Comparison of ENCODE assay signal across 24 cellular contexts in genomic region chr12:107139787-107140186, GRCh38. TPM values are rescaled to one million over a fixed set of nuclear protein-coding genes. Genes with fewer than 3 reads are reported as not detected.
DNase-seq lines count a peak whose midpoint lies in the region; ATAC-seq, FAIRE-seq and TF ChIP-seq lines count a peak whose summit lies in the region.
"Had no signal": no experiment of that assay in that cellular context is flagged by ENCODE, and none has a peak within 500 bp of the region (broad histone marks: within the 10 kb centered on the region; RNA-seq: fewer than 3 reads in every experiment).

No MANE protein-coding gene starts in this region.

- peak; percentile 83 for FAIRE-seq in bronchial epithelial cell (lab: Jason Lieb, UNC)
- FAIRE-seq: A549, D721Med, GM12878, GM12892, GM18507 had no signal

- TF ChIP-seq CTCF in SK-N-SH (IDR thresholded peaks at IDR 0.05) (no peak), bronchial epithelial cell (IDR thresholded peaks at IDR 0.05; ENCODE audit: insufficient read depth, low read length, severe bottlenecking) (no peak)

- H3K27me3 ChIP-seq in SK-N-SH (ENCODE audit: insufficient read depth) (no peaks in the 10 kb centered on the region), bronchial epithelial cell (ENCODE audit: control insufficient read depth, insufficient read depth, low read length) (no peaks in the 10 kb centered on the region)
- H3K27me3 ChIP-seq: BLaER1 treated with 17β-estradiol and CSF1 and Interleukin-3, amounts not matched to agents 10 nM and 100 nM had no signal

- 13% methylated on average over 1 of the region's 1 CpG for WGBS in SK-N-SH (ENCODE audit: low lambda C conversion rate)

- no peaks in the 10 kb centered on the region for H4K20me1 ChIP-seq in SK-N-SH (ENCODE audit: insufficient read depth)
- H4K20me1 ChIP-seq: BLaER1 treated with 17β-estradiol and CSF1 and Interleukin-3, amounts not matched to agents 10 nM and 100 nM had no signal

- no peak overlapping the region for H3K4me2 ChIP-seq in SK-N-SH
- H3K4me2 ChIP-seq: A549; BLaER1 treated with 17β-estradiol and CSF1 and Interleukin-3, amounts not matched to agents 10 nM and 100 nM had no signal

- POLR2A ChIA-PET in SK-N-SH (lab: Yijun Ruan, JAX) = no interaction called here

- DNase-seq in SK-N-SH (peak; percentile 23), bronchial epithelial cell (ENCODE audit: low read depth) (no peak), DMS114 treated with DMSO at 0.1 percent for 48 hours (lab: John Stamatoyannopoulos, UW; ENCODE audit: unreplicated experiment) (no peak)
- DNase-seq: AML-193; Caco-2; Calu3; CD4-positive, alpha-beta T cell; CD8-positive, alpha-beta T cell; DMS153; DMS53; DMS79; DND-41; EL; GDM1 had no signal

- no peak overlapping the region for H3K27ac ChIP-seq in SK-N-SH (ENCODE audit: low read depth in 2 of 2, low read length in 1 of 2)
- H3K27ac ChIP-seq: 22Rv1; A549; BLaER1 treated with 17β-estradiol and CSF1 and Interleukin-3, amounts not matched to agents 10 nM and 100 nM; C4-2B had no signal

- ATAC-seq in SK-N-SH treated with all-trans-retinoic acid at 6 μM for 48 hours = no peak
- no peak for ATAC-seq in HG03565 (IDR thresholded peaks at IDR 0.05; ENCODE audit: unreplicated experiment)
- ATAC-seq: A549; CD8-positive, alpha-beta T cell; GM12878 had no signal

- H3K36me3 ChIP-seq in SK-N-SH (replicated peaks in 1 of 2; ENCODE audit: control insufficient read depth in 1 of 2, insufficient read depth in 2 of 2, low read length in 1 of 2) = no peaks in the 10 kb centered on the region
- no peaks in the 10 kb centered on the region for H3K36me3 ChIP-seq in bronchial epithelial cell (ENCODE audit: control insufficient read depth, insufficient read depth, low read length)
- H3K36me3 ChIP-seq: BLaER1 treated with 17β-estradiol and CSF1 and Interleukin-3, amounts not matched to agents 10 nM and 100 nM had no signal

- peaks cover 0 to 9% of the 10 kb centered on the region in 2 experiments; a peak in 1 of 4 replicates for H3K4me1 ChIP-seq in SK-N-SH (ENCODE audit: control insufficient read depth in 1 of 2, insufficient read depth in 2 of 2, low read depth in 1 of 2, low read length in 1 of 2)
- H3K4me1 ChIP-seq: BLaER1 treated with 17β-estradiol and CSF1 and Interleukin-3, amounts not matched to agents 10 nM and 100 nM; Caco-2 had no signal

- H3F3A ChIP-seq in SK-N-SH (replicated peaks; ENCODE audit: insufficient read depth) = no peaks in the 10 kb centered on the region

- no peak overlapping the region for H3K9ac ChIP-seq in SK-N-SH
- H3K9ac ChIP-seq: BLaER1 treated with 17β-estradiol and CSF1 and Interleukin-3, amounts not matched to agents 10 nM and 100 nM had no signal

- H3K9me2 ChIP-seq in SK-N-SH = no peaks in the 10 kb centered on the region

- H3K9me3 ChIP-seq in SK-N-SH = no peaks in the 10 kb centered on the region
- H3K9me3 ChIP-seq: A549; BLaER1 treated with 17β-estradiol and CSF1 and Interleukin-3, amounts not matched to agents 10 nM and 100 nM; Caco-2 had no signal

- TF ChIP-seq EP300 in SK-N-SH (IDR thresholded peaks at IDR 0.05; ENCODE audit: borderline replicate concordance in 1 of 2, low read depth in 1 of 2, low read length in 1 of 2) = no peak

- CTCF ChIA-PET in SK-N-SH (lab: Yijun Ruan, JAX) = interaction anchor here (0.6 to 1.3 kb wide), 3 partner anchors 179 to 266 kb away, joined by 3 to 5 read pairs (median 3); no protein-coding TSS in a partner anchor

- TF ChIP-seq RAD21 in SK-N-SH (IDR thresholded peaks at IDR 0.05; ENCODE audit: low read length) = no peak

- no peaks in the 10 kb centered on the region for H3K79me2 ChIP-seq in SK-N-SH (ENCODE audit: insufficient read depth)

- no peak overlapping the region for H2AFZ ChIP-seq in SK-N-SH (ENCODE audit: low read depth)

- no peak overlapping the region for H3K4me3 ChIP-seq in SK-N-SH (ENCODE audit: low read depth in 2 of 2, low read length in 1 of 2)
- no peak overlapping the region for H3K4me3 ChIP-seq in bronchial epithelial cell (ENCODE audit: low read depth, low read length)
- H3K4me3 ChIP-seq: A549; BLaER1 treated with 17β-estradiol and CSF1 and Interleukin-3, amounts not matched to agents 10 nM and 100 nM; GM12878 had no signal

TF ChIP-seq in SK-N-SH, 30 proteins besides CTCF, POLR2A, EP300 and RAD21:
- TF ChIP-seq NRF1 (IDR thresholded peaks at IDR 0.05; ENCODE audit: low read depth, low read length) (no peak), GATA2 (CRISPR knock-in tag; IDR thresholded peaks at IDR 0.05) (peak; percentile 65), RCOR1 (IDR thresholded peaks at IDR 0.05; ENCODE audit: low read length) (0 out of 2 replicates have a peak, but pooled peaks have one; percentile 29)

TF ChIP-seq in SK-N-SH treated with all-trans-retinoic acid at 6 μM for 48 hours, 23 proteins besides CTCF, POLR2A, EP300 and RAD21 (continues in another document):
- TF ChIP-seq PATZ1 (CRISPR knock-in tag; IDR thresholded peaks at IDR 0.05; ENCODE audit: borderline replicate concordance) (no peak), OSR1 (CRISPR knock-in tag; IDR thresholded peaks at IDR 0.05) (no peak), CSDC2 (CRISPR knock-in tag; IDR thresholded peaks at IDR 0.05) (no peak), ZC3H10 (CRISPR knock-in tag; IDR thresholded peaks at IDR 0.05) (no peak), SNAI2 (CRISPR knock-in tag; IDR thresholded peaks at IDR 0.05) (no peak), TOX (CRISPR knock-in tag; IDR thresholded peaks at IDR 0.05; ENCODE audit: borderline replicate concordance) (no peak), POU6F1 (CRISPR knock-in tag; IDR thresholded peaks at IDR 0.05; ENCODE audit: borderline replicate concordance, low read depth) (no peak), ZNF565 (CRISPR knock-in tag; conservative IDR thresholded peaks at IDR 0.05; ENCODE audit: low read depth) (no peak), ZNF70 (CRISPR knock-in tag; IDR thresholded peaks at IDR 0.05) (no peak), ESRRG (CRISPR knock-in tag; IDR thresholded peaks at IDR 0.05) (no peak), ZNF8 (CRISPR knock-in tag; IDR thresholded peaks at IDR 0.05) (no peak)
- TF ChIP-seq, protein P1, sequence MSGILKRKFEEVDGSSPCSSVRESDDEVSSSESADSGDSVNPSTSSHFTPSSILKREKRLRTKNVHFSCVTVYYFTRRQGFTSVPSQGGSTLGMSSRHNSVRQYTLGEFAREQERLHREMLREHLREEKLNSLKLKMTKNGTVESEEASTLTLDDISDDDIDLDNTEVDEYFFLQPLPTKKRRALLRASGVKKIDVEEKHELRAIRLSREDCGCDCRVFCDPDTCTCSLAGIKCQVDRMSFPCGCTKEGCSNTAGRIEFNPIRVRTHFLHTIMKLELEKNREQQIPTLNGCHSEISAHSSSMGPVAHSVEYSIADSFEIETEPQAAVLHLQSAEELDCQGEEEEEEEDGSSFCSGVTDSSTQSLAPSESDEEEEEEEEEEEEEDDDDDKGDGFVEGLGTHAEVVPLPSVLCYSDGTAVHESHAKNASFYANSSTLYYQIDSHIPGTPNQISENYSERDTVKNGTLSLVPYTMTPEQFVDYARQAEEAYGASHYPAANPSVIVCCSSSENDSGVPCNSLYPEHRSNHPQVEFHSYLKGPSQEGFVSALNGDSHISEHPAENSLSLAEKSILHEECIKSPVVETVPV (CRISPR knock-in tag; IDR thresholded peaks at IDR 0.05) = no peak

RNA-seq across cellular contexts. Expression of gene CRY1, which starts 46.4 kb away (rescaled TPM):
- 4.9 and 6.7 TPM in 2 replicates for polyA plus RNA-seq in SK-N-SH (2012; rRNA removed)
- 6.2 and 7.2 TPM in 2 replicates for polyA plus RNA-seq in SK-N-SH (2012; cell fraction: cytosol; rRNA removed)
- 6.9 and 9.4 TPM in 2 replicates for polyA plus RNA-seq in SK-N-SH (2012; cell fraction: nucleus; rRNA removed)
- total RNA-seq in bronchial epithelial cell = 10.8 and 18.1 TPM in 2 replicates
